In genomic region chr22:39661842-39662676, GRCh38 we compare ENCODE assay signal across 8 cellular contexts.
DNase-seq lines count a peak whose midpoint lies in the region; ATAC-seq and TF ChIP-seq lines count a peak whose summit lies in the region.

No MANE protein-coding gene starts in this region.

- no peak overlapping the region for H3K27ac ChIP-seq in psoas muscle
- H3K27ac ChIP-seq in mesenchymal stem cell (ENCODE audit: low read length, poor library complexity, severe bottlenecking): no peak overlapping the region
- no peak overlapping the region for H3K27ac ChIP-seq in osteoblast (ENCODE audit: low read depth, low read length)

- H3K27ac Mint-ChIP-seq in activated T-cell treated with anti-CD3 and anti-CD28 coated beads, Interleukin-2, amount 50 U/mL, for 24 hours: no peak overlapping the region

- no peak overlapping the region for H3K18ac ChIP-seq in mesenchymal stem cell (ENCODE audit: low read depth in 1 of 2, low read length in 2 of 2)

- no peak overlapping the region for H3K4me3 ChIP-seq in psoas muscle
- H3K4me3 ChIP-seq in mesenchymal stem cell (ENCODE audit: insufficient read depth in 1 of 2, low read depth in 1 of 2, low read length in 2 of 2): no peak overlapping the region
- H3K4me3 ChIP-seq in osteoblast (ENCODE audit: insufficient read depth, low read length): no peak overlapping the region

- H2AFZ ChIP-seq in mesenchymal stem cell (ENCODE audit: low read depth, low read length) (no peak overlapping the region), osteoblast (ENCODE audit: low read length) (no peak overlapping the region)

- TF ChIP-seq CTCF in psoas muscle (IDR thresholded peaks at IDR 0.05) (no peak), osteoblast (IDR thresholded peaks at IDR 0.05; ENCODE audit: extremely low read depth, low read depth, low read length) (no peak)

- H3K79me1 ChIP-seq in mesenchymal stem cell (replicated peaks; ENCODE audit: low read length, poor library complexity, severe bottlenecking): no peaks in the 10 kb centered on the region

- no peak overlapping the region for H2BK12ac ChIP-seq in mesenchymal stem cell (ENCODE audit: low read length in 2 of 2)

- H3K27me3 Mint-ChIP-seq in activated T-cell treated with anti-CD3 and anti-CD28 coated beads, Interleukin-2, amount 50 U/mL, for 24 hours: peaks cover 7% of the 10 kb centered on the region

- H3K4me1 Mint-ChIP-seq in activated T-cell treated with anti-CD3 and anti-CD28 coated beads, Interleukin-2, amount 50 U/mL, for 24 hours (ENCODE audit: low read depth): peaks cover 55% of the 10 kb centered on the region

- H3K36me3 ChIP-seq in psoas muscle (ENCODE audit: insufficient read depth in 1 of 2, low read depth in 1 of 2): no peaks in the 10 kb centered on the region
- no peaks in the 10 kb centered on the region for H3K36me3 ChIP-seq in mesenchymal stem cell (ENCODE audit: control insufficient read depth in 1 of 2, insufficient read depth in 2 of 2, low read depth in 1 of 2, low read length in 2 of 2)
- H3K36me3 ChIP-seq in osteoblast (ENCODE audit: insufficient read depth, low read length): no peaks in the 10 kb centered on the region

- WGBS in psoas muscle, 3 donors: 2% methylated on average over 50 to 77 of the region's 77 CpGs
- WGBS in mesenchymal stem cell: 5% methylated on average over 68 of the region's 77 CpGs

- intact Hi-C loops in psoas muscle (cut with DNase I): no loop called here

- no peak overlapping the region for H3K14ac ChIP-seq in mesenchymal stem cell (ENCODE audit: low read length in 2 of 2)

- peaks cover 0 to 87% (median 34%) of the 10 kb centered on the region in 3 donors for H3K27me3 ChIP-seq in psoas muscle (ENCODE audit: insufficient read depth in 3 of 3, low read length in 2 of 3)
- H3K27me3 ChIP-seq in mesenchymal stem cell (ENCODE audit: control insufficient read depth in 1 of 2, insufficient read depth in 1 of 2, low read length in 2 of 2): peaks cover 90% of the 10 kb centered on the region in 2 experiments
- peaks cover 37% of the 10 kb centered on the region for H3K27me3 ChIP-seq in osteoblast (ENCODE audit: insufficient read depth, low read length)

- no peak overlapping the region for H2BK15ac ChIP-seq in mesenchymal stem cell (ENCODE audit: low read depth, poor library complexity, severe bottlenecking)

- H3K23ac ChIP-seq in mesenchymal stem cell (ENCODE audit: low read length in 2 of 2): no peak overlapping the region

- H3K4ac ChIP-seq in mesenchymal stem cell (ENCODE audit: low read depth in 1 of 2, low read length in 2 of 2): no peak overlapping the region

- H3K4me1 ChIP-seq in psoas muscle (no peaks in the 10 kb centered on the region), mesenchymal stem cell (ENCODE audit: control insufficient read depth, insufficient read depth, low read depth, low read length) (peaks cover 10% of the 10 kb centered on the region), osteoblast (ENCODE audit: insufficient read depth, low read length) (no peaks in the 10 kb centered on the region)

- no peak overlapping the region for H4K8ac ChIP-seq in mesenchymal stem cell (ENCODE audit: low read length)

- DNase-seq in NCI-H2171 (lab: John Stamatoyannopoulos, UW): peak; percentile 81
- DNase-seq in activated T-cell treated with anti-CD3 and anti-CD28 coated beads, Interleukin-2, amount 50 U/mL, for 24 hours: peak; percentile 85
- peak; percentile 81 for DNase-seq in islet precursor cell
- peak; percentile 87 for DNase-seq in stimulated activated CD8-positive, alpha-beta memory T cell treated with anti-CD3 and anti-CD28 coated beads, Interleukin-4, amount 100 ng/mL, for 48 hours
- DNase-seq in left lobe of liver (ENCODE audit: low spot score): no peak
- no peak for DNase-seq in psoas muscle
- DNase-seq in mesenchymal stem cell: no peak
- DNase-seq in osteoblast (ENCODE audit: insufficient read length, low spot score, missing footprints): no peak

- H3K36me3 Mint-ChIP-seq in activated T-cell treated with anti-CD3 and anti-CD28 coated beads, Interleukin-2, amount 50 U/mL, for 24 hours (ENCODE audit: low read depth): peaks cover 2% of the 10 kb centered on the region

- H2BK120ac ChIP-seq in mesenchymal stem cell (ENCODE audit: low read depth, low read length): no peak overlapping the region

- no peak overlapping the region for H3K4me2 ChIP-seq in mesenchymal stem cell (ENCODE audit: low read length, poor library complexity, severe bottlenecking)
- no peak overlapping the region for H3K4me2 ChIP-seq in osteoblast (ENCODE audit: insufficient read depth, low read length)

- no peaks in the 10 kb centered on the region for H3K79me2 ChIP-seq in osteoblast (ENCODE audit: insufficient read depth, low read length)

- no peak overlapping the region for H4K91ac ChIP-seq in mesenchymal stem cell (ENCODE audit: low read length)

- peak overlapping the region; percentile 66 for H3K4me3 Mint-ChIP-seq in activated T-cell treated with anti-CD3 and anti-CD28 coated beads, Interleukin-2, amount 50 U/mL, for 24 hours

- H3K9ac ChIP-seq in mesenchymal stem cell (ENCODE audit: low read length): no peak overlapping the region

- H2BK5ac ChIP-seq in mesenchymal stem cell (ENCODE audit: low read depth, low read length, poor library complexity, severe bottlenecking): no peak overlapping the region

- no peaks in the 10 kb centered on the region for H4K20me1 ChIP-seq in osteoblast (ENCODE audit: insufficient read depth, low read length)

- H3K9me3 ChIP-seq in psoas muscle (no peaks in the 10 kb centered on the region), mesenchymal stem cell (ENCODE audit: control insufficient read depth, low read length) (no peaks in the 10 kb centered on the region), osteoblast (ENCODE audit: low read depth, low read length) (no peaks in the 10 kb centered on the region)

- H2AK5ac ChIP-seq in mesenchymal stem cell (ENCODE audit: low read length, severe bottlenecking): no peak overlapping the region

- H3K9me3 Mint-ChIP-seq in activated T-cell treated with anti-CD3 and anti-CD28 coated beads, Interleukin-2, amount 50 U/mL, for 24 hours: no peaks in the 10 kb centered on the region

- ATAC-seq in left lobe of liver: no peak
- ATAC-seq in psoas muscle: no peak

Comparison
In these comparisons a context has a peak if more than half of its experiments do, and no peak if none do; other contexts are left out.
1. DNase-seq: peak in NCI-H2171 (single experiment), activated T-cell treated with anti-CD3 and anti-CD28 coated beads, Interleukin-2, amount 50 U/mL, for 24 hours (single experiment), islet precursor cell (single experiment) and stimulated activated CD8-positive, alpha-beta memory T cell treated with anti-CD3 and anti-CD28 coated beads, Interleukin-4, amount 100 ng/mL, for 48 hours (single experiment); none in left lobe of liver (single experiment), psoas muscle (0 of 2), mesenchymal stem cell (single experiment) and osteoblast (single experiment).